ENCODE assay signal across 10 cellular contexts in the genomic region with DNA sequence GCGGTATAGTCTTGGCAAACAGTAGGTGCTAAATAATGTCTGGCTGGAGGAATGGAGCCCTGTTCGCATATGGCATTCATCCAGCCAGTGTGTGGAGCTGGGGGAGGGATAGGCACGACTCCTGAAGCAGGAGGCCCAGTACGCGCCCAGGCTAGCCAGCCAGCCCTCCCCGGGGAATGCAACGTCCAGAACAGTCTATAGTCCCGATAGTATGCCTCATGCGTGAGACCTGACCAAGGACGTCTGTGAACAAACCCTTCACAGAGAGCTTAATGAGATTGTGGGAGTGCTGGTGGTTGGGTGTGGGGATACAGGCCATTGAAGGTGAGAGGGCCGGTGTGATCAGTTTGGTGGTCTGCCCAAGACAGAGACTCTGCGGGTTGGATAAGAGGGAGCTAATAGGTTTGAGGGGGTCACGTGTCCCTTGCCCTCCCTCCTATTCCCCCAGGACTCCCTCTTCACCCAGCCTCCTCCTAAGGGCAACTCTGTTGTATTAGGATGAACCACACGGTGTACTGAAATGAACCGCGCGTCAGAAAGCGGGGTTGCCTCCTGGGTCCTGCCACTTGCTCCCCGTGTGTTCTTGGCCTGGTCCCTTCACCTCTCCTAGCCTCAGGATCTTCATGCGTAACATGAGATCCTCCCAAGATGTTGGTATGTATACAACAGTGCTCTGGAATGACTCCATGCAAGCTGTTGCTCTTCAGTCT. TPM values are rescaled to one million over a fixed set of nuclear protein-coding genes. Genes with fewer than 3 reads are reported as not detected.
DNase-seq lines count a peak whose midpoint lies in the region; ATAC-seq, FAIRE-seq and TF ChIP-seq lines count a peak whose summit lies in the region.
"Had no signal": no experiment of that assay in that cellular context is flagged by ENCODE, and none has a peak within 500 bp of the region (broad histone marks: within the 10 kb centered on the region; RNA-seq: fewer than 3 reads in every experiment).

No MANE protein-coding gene starts in this region.

- no peak overlapping the region for H3K27ac ChIP-seq in OCI-LY3 (ENCODE audit: low read length)
- no peak overlapping the region for H3K27ac ChIP-seq in psoas muscle
- H3K27ac ChIP-seq in right cardiac atrium (ENCODE audit: low read length) = no peak overlapping the region
- H3K27ac ChIP-seq: RWPE1 had no signal

- intact Hi-C loops in psoas muscle (cut with DNase I) = loop anchor here (1.0 to 10.0 kb wide), 8 partner anchors 175 to 1084 kb away; no protein-coding TSS in a partner anchor
- intact Hi-C loops in right cardiac atrium (cut with DNase I) = loop anchor here (1.0 to 10.0 kb wide), 11 partner anchors 54 to 684 kb away; no protein-coding TSS in a partner anchor

- no peak overlapping the region for H3K9ac ChIP-seq in OCI-LY3 (ENCODE audit: low read length)

- H3K4me3 ChIP-seq in OCI-LY3 (ENCODE audit: low read length) (peak overlapping the region; percentile 74), psoas muscle (no peak overlapping the region), right cardiac atrium (ENCODE audit: low read length) (no peak overlapping the region)

- peak; percentile 7 for ATAC-seq in GM21576 (IDR thresholded peaks at IDR 0.05; ENCODE audit: unreplicated experiment)
- ATAC-seq in psoas muscle = peak; percentile 5 to 14 (median 8)
- no peak for ATAC-seq in right cardiac atrium
- ATAC-seq in GM21447 (IDR thresholded peaks at IDR 0.05; ENCODE audit: unreplicated experiment) = no peak

- H3K4me1 ChIP-seq in OCI-LY3 (ENCODE audit: low read length) (0 out of 2 replicates have a peak, but pooled peaks cover 2% of the 10 kb centered on the region), psoas muscle (no peaks in the 10 kb centered on the region), right cardiac atrium (ENCODE audit: control insufficient read depth, insufficient read depth, low read length) (no peaks in the 10 kb centered on the region)

- no peak overlapping the region for H2AFZ ChIP-seq in OCI-LY3 (ENCODE audit: low read depth, low read length)

- 67 to 77% (median 74%) methylated on average over 20 of the region's 20 CpGs for WGBS in psoas muscle, 3 donors
- 62% methylated on average over 20 of the region's 20 CpGs for WGBS in right cardiac atrium

- H3K9me3 ChIP-seq in OCI-LY3 (ENCODE audit: insufficient read depth, low read length) = no peaks in the 10 kb centered on the region
- no peaks in the 10 kb centered on the region for H3K9me3 ChIP-seq in psoas muscle
- H3K9me3 ChIP-seq in right cardiac atrium (ENCODE audit: control insufficient read depth, low read length) = no peaks in the 10 kb centered on the region

- H3K27me3 ChIP-seq in OCI-LY3 (ENCODE audit: low read depth, low read length) = peaks cover 50% of the 10 kb centered on the region
- peaks cover 0 to 60% (median 4%) of the 10 kb centered on the region in 3 donors for H3K27me3 ChIP-seq in psoas muscle (ENCODE audit: insufficient read depth in 3 of 3, low read length in 2 of 3)
- H3K27me3 ChIP-seq in right cardiac atrium (ENCODE audit: control insufficient read depth, insufficient read depth) = no peaks in the 10 kb centered on the region

- H3K36me3 Mint-ChIP-seq in glutamatergic neuron (ENCODE audit: unreplicated experiment) = no peaks in the 10 kb centered on the region

- H3K4me2 ChIP-seq in OCI-LY3 (ENCODE audit: low read length) = peak overlapping the region; percentile 54

- peaks cover 4% of the 10 kb centered on the region for H3K4me1 Mint-ChIP-seq in glutamatergic neuron (ENCODE audit: low read depth, unreplicated experiment)

- no peak for TF ChIP-seq CTCF in OCI-LY3 (IDR thresholded peaks at IDR 0.05; ENCODE audit: low read depth, low read length)
- TF ChIP-seq CTCF in glutamatergic neuron (IDR thresholded peaks at IDR 0.05; ENCODE audit: partially characterized antibody, unreplicated experiment) = no peak
- TF ChIP-seq CTCF in psoas muscle (IDR thresholded peaks at IDR 0.05) = no peak

- H3K36me3 ChIP-seq in OCI-LY3 (replicated peaks; ENCODE audit: low read depth, low read length) (no peaks in the 10 kb centered on the region), psoas muscle (ENCODE audit: insufficient read depth in 1 of 2, low read depth in 1 of 2) (no peaks in the 10 kb centered on the region)

- H3K27me3 Mint-ChIP-seq in glutamatergic neuron (ENCODE audit: unreplicated experiment) = peaks cover 6% of the 10 kb centered on the region

- peak overlapping the region; percentile 57 for H3K4me3 Mint-ChIP-seq in glutamatergic neuron (ENCODE audit: unreplicated experiment)
- H3K4me3 Mint-ChIP-seq: central memory CD8-positive, alpha-beta T cell had no signal

- no peak for FAIRE-seq in GM19239 (lab: Jason Lieb, UNC)

- no peaks in the 10 kb centered on the region for H4K20me1 ChIP-seq in OCI-LY3 (ENCODE audit: insufficient read depth, low read length)

- DNase-seq in glutamatergic neuron = peak; percentile 53
- DNase-seq in psoas muscle = peak in 1 of 2 donors; percentile 35
- DNase-seq in right cardiac atrium = no peak
- DNase-seq in GM19239 (ENCODE audit: insufficient read length, low spot score) = no peak
- DNase-seq in NCI-H1092 (lab: John Stamatoyannopoulos, UW) = no peak

- H3K9me3 Mint-ChIP-seq in glutamatergic neuron (ENCODE audit: unreplicated experiment) = peaks cover 3% of the 10 kb centered on the region
- H3K9me3 Mint-ChIP-seq: central memory CD8-positive, alpha-beta T cell had no signal

- no peaks in the 10 kb centered on the region for H3K79me2 ChIP-seq in OCI-LY3 (ENCODE audit: low read length)

- H3K27ac Mint-ChIP-seq in glutamatergic neuron (ENCODE audit: unreplicated experiment) = no peak overlapping the region

RNA-seq across cellular contexts. Expression of a gene that starts 1.0 kb away (rescaled TPM):
- 3.6 TPM for total RNA-seq in glutamatergic neuron (ENCODE audit: unreplicated experiment)
- under 1 TPM in 1 of 4 donors, not detected in 3; 0.11 TPM for total RNA-seq in psoas muscle
- under 1 TPM in 2 of 3 donors, not detected in 1; 0.04 TPM for polyA plus RNA-seq in psoas muscle
- total RNA-seq in right cardiac atrium = 1 to 10 TPM in 2 of 4 donors, under 1 TPM in 1, not detected in 1; 0.59 to 3.4 (median 1.0) TPM
- 0.32 TPM for polyA plus RNA-seq in right cardiac atrium

Comparison
In these comparisons a context has a peak if more than half of its experiments do, and no peak if none do; other contexts are left out.
1. ATAC-seq: peak in GM21576 (single experiment) and psoas muscle (4 of 4); none in right cardiac atrium (0 of 2) and GM21447 (single experiment).